15 cellular contexts compared by ENCODE assay signal in genomic region chr3:104763007-104763406, GRCh38.
DNase-seq lines count a peak whose midpoint lies in the region; ATAC-seq and TF ChIP-seq lines count a peak whose summit lies in the region.
"Had no signal": no experiment of that assay in that cellular context is flagged by ENCODE, and none has a peak within 500 bp of the region (broad histone marks: within the 10 kb centered on the region; RNA-seq: fewer than 3 reads in every experiment).

No MANE protein-coding gene starts in this region.

- H3K9ac ChIP-seq in adipocyte (ENCODE audit: low read length): no peak overlapping the region

- no peaks in the 10 kb centered on the region for H3K27me3 Mint-ChIP-seq in Caco-2 (ENCODE audit: insufficient read depth, unreplicated experiment)
- H3K27me3 Mint-ChIP-seq in stimulated activated memory B cell treated with anti-CD40 and anti-IgM and Interleukin-4, amounts not matched to agents 10 μg/mL and 1 μg/mL and 100 μg/mL, for 72 hours: peaks cover 9% of the 10 kb centered on the region
- H3K27me3 Mint-ChIP-seq: activated CD8-positive, alpha-beta T cell treated with anti-CD3 and anti-CD28 coated beads for 36 hours; CD4-positive, alpha-beta memory T cell had no signal

- no peaks in the 10 kb centered on the region for H3K4me1 Mint-ChIP-seq in Caco-2 (ENCODE audit: low read depth, unreplicated experiment)
- H3K4me1 Mint-ChIP-seq in stimulated activated memory B cell treated with anti-CD40 and anti-IgM and Interleukin-4, amounts not matched to agents 10 μg/mL and 1 μg/mL and 100 μg/mL, for 72 hours: no peaks in the 10 kb centered on the region
- H3K4me1 Mint-ChIP-seq: CD4-positive, alpha-beta memory T cell had no signal

- POLR2A ChIA-PET in Caco-2 (lab: Charles Lee): no interaction called here

- intact Hi-C loops in Caco-2 (cut with micrococcal nuclease; ENCODE audit: unreplicated experiment): no loop called here

- H3K9me3 Mint-ChIP-seq in Caco-2 (ENCODE audit: unreplicated experiment): no peaks in the 10 kb centered on the region
- no peaks in the 10 kb centered on the region for H3K9me3 Mint-ChIP-seq in stimulated activated memory B cell treated with anti-CD40 and anti-IgM and Interleukin-4, amounts not matched to agents 10 μg/mL and 1 μg/mL and 100 μg/mL, for 72 hours
- H3K9me3 Mint-ChIP-seq: activated CD8-positive, alpha-beta T cell treated with anti-CD3 and anti-CD28 coated beads for 36 hours had no signal

- peak; percentile 11 for DNase-seq in GM04503 (ENCODE audit: low read depth)
- peak; percentile 55 for DNase-seq in adipocyte (ENCODE audit: low read depth)
- peak; percentile 24 to 58 for DNase-seq in foreskin keratinocyte
- DNase-seq in putamen (ENCODE audit: low spot score): peak; percentile 55
- no peak for DNase-seq in NOMO-1 (lab: John Stamatoyannopoulos, UW; ENCODE audit: unreplicated experiment in 2 of 2)
- DNase-seq in mucosa of gallbladder (ENCODE audit: low spot score): no peak
- DNase-seq in Caco-2: no peak
- DNase-seq: activated CD8-positive, alpha-beta T cell treated with anti-CD3 and anti-CD28 coated beads for 36 hours; activated naive CD4-positive, alpha-beta T cell; CD4-positive, alpha-beta memory T cell; cerebellar nuclear complex; NCI-H1436; NCI-H69 had no signal

- H3K36me3 ChIP-seq in adipocyte (ENCODE audit: control insufficient read depth, insufficient read depth, low read length, severe bottlenecking) (no peaks in the 10 kb centered on the region), Caco-2 (ENCODE audit: control insufficient read depth, insufficient read depth, low read length) (no peaks in the 10 kb centered on the region)

- CTCF ChIA-PET in Caco-2 (lab: Charles Lee): no interaction called here

- no TSS peak for BruUV-seq in Caco-2 (replicated peaks; lab: Mats Ljungman, UMichigan)

- H3K4me3 ChIP-seq in adipocyte (ENCODE audit: low read length): no peak overlapping the region
- H3K4me3 ChIP-seq in Caco-2 (ENCODE audit: low read depth, low read length): no peak overlapping the region

- H3K4me3 Mint-ChIP-seq in Caco-2 (ENCODE audit: unreplicated experiment): no peak overlapping the region
- no peak overlapping the region for H3K4me3 Mint-ChIP-seq in stimulated activated memory B cell treated with anti-CD40 and anti-IgM and Interleukin-4, amounts not matched to agents 10 μg/mL and 1 μg/mL and 100 μg/mL, for 72 hours
- H3K4me3 Mint-ChIP-seq: activated CD8-positive, alpha-beta T cell treated with anti-CD3 and anti-CD28 coated beads for 36 hours; CD4-positive, alpha-beta memory T cell had no signal

- H3K36me3 Mint-ChIP-seq in Caco-2 (ENCODE audit: insufficient read depth, unreplicated experiment): no peaks in the 10 kb centered on the region
- no peaks in the 10 kb centered on the region for H3K36me3 Mint-ChIP-seq in stimulated activated memory B cell treated with anti-CD40 and anti-IgM and Interleukin-4, amounts not matched to agents 10 μg/mL and 1 μg/mL and 100 μg/mL, for 72 hours
- H3K36me3 Mint-ChIP-seq: CD4-positive, alpha-beta memory T cell had no signal

- H3K27me3 ChIP-seq in adipocyte (replicated peaks; ENCODE audit: control insufficient read depth, insufficient read depth, low read length) (no peaks in the 10 kb centered on the region), foreskin keratinocyte (no peaks in the 10 kb centered on the region), Caco-2 (replicated peaks; ENCODE audit: control insufficient read depth, insufficient read depth, low read length) (no peaks in the 10 kb centered on the region)

- no peak overlapping the region for H3K27ac ChIP-seq in foreskin keratinocyte

- TF ChIP-seq CTCF in foreskin keratinocyte (conservative IDR thresholded peaks at IDR 0.05): no peak
- no peak for TF ChIP-seq CTCF in Caco-2 (IDR thresholded peaks at IDR 0.05; ENCODE audit: insufficient read depth in 1 of 2, low read depth in 1 of 2, low read length in 1 of 2, severe bottlenecking in 1 of 2, unreplicated experiment in 1 of 2)

- H3K9me3 ChIP-seq in adipocyte (ENCODE audit: control insufficient read depth, low read length) (peaks cover 3% of the 10 kb centered on the region), Caco-2 (no peaks in the 10 kb centered on the region)

- ATAC-seq in foreskin keratinocyte: no peak
- no peak for ATAC-seq in stimulated activated memory B cell treated with anti-CD40 and anti-IgM and Interleukin-4, amounts not matched to agents 10 μg/mL and 1 μg/mL and 100 μg/mL, for 72 hours
- ATAC-seq: activated CD8-positive, alpha-beta T cell treated with anti-CD3 and anti-CD28 coated beads for 36 hours; sciatic nerve had no signal

- H3K4me1 ChIP-seq in adipocyte (ENCODE audit: control insufficient read depth, insufficient read depth, low read length) (peaks cover 26% of the 10 kb centered on the region), foreskin keratinocyte (no peaks in the 10 kb centered on the region), Caco-2 (no peaks in the 10 kb centered on the region)

- H3K27ac Mint-ChIP-seq in Caco-2 (ENCODE audit: unreplicated experiment): no peak overlapping the region
- H3K27ac Mint-ChIP-seq in stimulated activated memory B cell treated with anti-CD40 and anti-IgM and Interleukin-4, amounts not matched to agents 10 μg/mL and 1 μg/mL and 100 μg/mL, for 72 hours: no peak overlapping the region
- H3K27ac Mint-ChIP-seq: activated CD8-positive, alpha-beta T cell treated with anti-CD3 and anti-CD28 coated beads for 36 hours; CD4-positive, alpha-beta memory T cell had no signal

Comparison
In these comparisons a context has a peak if more than half of its experiments do, and no peak if none do; other contexts are left out.
1. DNase-seq: peak in GM04503 (single experiment), adipocyte (single experiment), foreskin keratinocyte (2 of 2) and putamen (single experiment); none in NOMO-1 (0 of 2), mucosa of gallbladder (single experiment) and Caco-2 (0 of 2).